In the genomic region with DNA sequence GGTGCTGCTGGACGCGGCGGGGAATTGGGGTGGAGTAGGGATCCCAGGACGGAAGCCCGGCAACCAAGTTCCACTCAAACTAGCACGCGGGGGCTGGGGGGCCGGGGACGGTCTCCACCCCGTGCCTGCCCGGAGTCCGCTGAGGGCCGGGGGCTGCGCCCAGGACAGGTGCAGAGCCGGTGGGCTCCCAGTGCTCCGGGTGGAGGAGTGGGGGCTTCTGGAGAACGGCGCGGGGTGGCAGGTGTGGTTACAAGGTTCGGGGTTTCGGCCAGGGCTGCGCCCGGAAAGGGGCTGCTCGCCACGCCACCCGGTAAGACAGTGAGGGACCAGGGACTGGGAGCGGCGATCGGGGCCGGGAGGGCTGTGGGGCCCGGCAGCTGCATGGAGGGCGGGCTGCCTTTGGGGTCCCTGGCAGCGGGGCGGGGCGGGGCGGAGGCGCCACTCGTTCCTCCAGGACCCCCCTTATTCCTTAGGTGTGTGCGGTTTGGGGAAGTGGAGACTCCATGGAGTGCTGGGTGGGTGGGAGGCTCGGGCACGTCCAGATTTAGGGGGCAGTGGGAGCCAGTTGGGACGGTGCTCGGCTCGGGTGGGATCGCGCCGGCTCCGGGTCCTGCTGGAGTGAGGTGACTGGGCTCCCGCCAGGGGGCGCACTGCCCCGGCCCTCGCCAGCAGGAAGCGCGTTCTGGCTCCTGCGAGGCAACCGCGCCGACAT, we compare ENCODE assay signal across 8 cellular contexts. TPM values are rescaled to one million over a fixed set of nuclear protein-coding genes. Genes with fewer than 3 reads are reported as not detected.
DNase-seq lines count a peak whose midpoint lies in the region; ATAC-seq and TF ChIP-seq lines count a peak whose summit lies in the region.

No MANE protein-coding gene starts in this region.

- no peak overlapping the region for H2AFZ ChIP-seq in HCT116 (ENCODE audit: low read depth, low read length, poor library complexity, severe bottlenecking)

- no peaks in the 10 kb centered on the region for H3K27me3 ChIP-seq in HCT116 (ENCODE audit: insufficient read depth, low read length)
- peaks cover 54% of the 10 kb centered on the region for H3K27me3 ChIP-seq in kidney epithelial cell (ENCODE audit: control insufficient read depth, insufficient read depth, low read length)

- no peaks in the 10 kb centered on the region for H4K20me1 ChIP-seq in HCT116 (ENCODE audit: insufficient read depth)

- peak; percentile 77 for TF ChIP-seq RAD21 in HCT116 (IDR thresholded peaks at IDR 0.05; ENCODE audit: low read depth)

- no peaks in the 10 kb centered on the region for H3K36me3 ChIP-seq in HCT116 (ENCODE audit: control insufficient read depth in 1 of 2, insufficient read depth in 2 of 2, low read length in 2 of 2)
- H3K36me3 ChIP-seq in kidney epithelial cell (ENCODE audit: control insufficient read depth, insufficient read depth, low read length): no peaks in the 10 kb centered on the region

- peak overlapping the region; percentile 68 for H3K9ac ChIP-seq in HCT116 (ENCODE audit: low read length)

- BruUV-seq in HCT116 (replicated peaks; lab: Mats Ljungman, UMichigan): no TSS peak

- no peak for TF ChIP-seq POLR2A in HCT116 (IDR thresholded peaks at IDR 0.05; ENCODE audit: borderline replicate concordance, extremely low read depth, insufficient read depth, insufficient read length)

- no peaks in the 10 kb centered on the region for H3K9me3 ChIP-seq in HCT116 (ENCODE audit: control insufficient read depth in 1 of 2, insufficient read depth in 1 of 2, low read depth in 1 of 2, low read length in 2 of 2)

- peak overlapping the region; percentile 95 for H3K4me2 ChIP-seq in HCT116 (ENCODE audit: low read length)

- DNase-seq in Daoy (ENCODE audit: low read depth): peak; percentile 86
- peak; percentile 57 for DNase-seq in HCT116 (ENCODE audit: low read depth, low spot score)
- peak; percentile 40 to 78 for DNase-seq in NCI-H1930 (lab: John Stamatoyannopoulos, UW)
- peak; percentile 77 for DNase-seq in central memory CD4-positive, alpha-beta T cell
- no peak for DNase-seq in kidney epithelial cell (ENCODE audit: low read depth)
- peak; percentile 66 to 72 for DNase-seq in stimulated activated CD4-positive, alpha-beta T cell treated with anti-CD3 and anti-CD28 coated beads, Interleukin-15, amount 100 ng/mL, for 1 hour (ENCODE audit: low read depth in 1 of 2, low spot score in 1 of 2)

- POLR2A ChIA-PET in HCT116 (lab: Charles Lee): interaction anchor here (0.7 to 1.2 kb wide), 2 partner anchors 33 to 669 kb away, joined by 4 read pairs; no protein-coding TSS in a partner anchor

- H3K9me2 ChIP-seq in HCT116 (ENCODE audit: insufficient read depth): no peaks in the 10 kb centered on the region

- peaks cover 4 to 18% of the 10 kb centered on the region in 2 experiments; a peak in 3 of 4 replicates for H3K4me1 ChIP-seq in HCT116 (ENCODE audit: control insufficient read depth in 1 of 2, insufficient read depth in 2 of 2, low read length in 2 of 2)

- peak overlapping the region; percentile 48; the same call in 1 of the 2 replicates for H3K27ac ChIP-seq in HCT116 (ENCODE audit: low read depth, low read length)

- peak overlapping the region; percentile 74 to 82 for H3K4me3 ChIP-seq in HCT116 (replicated peaks in 1 of 2; ENCODE audit: low read depth in 1 of 2, low read length in 2 of 2)
- peak overlapping the region; percentile 37 for H3K4me3 ChIP-seq in kidney epithelial cell (ENCODE audit: low read depth, low read length)

- ATAC-seq in HCT116: peak; percentile 93
- peak; percentile 80 to 85 for ATAC-seq in activated CD4-positive, CD25-positive, alpha-beta regulatory T cell treated with anti-CD3 and anti-CD28 coated beads, Interleukin-2, amount 50 U/mL, for 24 hours
- no peak for ATAC-seq in GM21360 (IDR thresholded peaks at IDR 0.05; ENCODE audit: unreplicated experiment)

- intact Hi-C loops in HCT116 (cut with micrococcal nuclease): loop anchor here (1.0 to 5.0 kb wide), 4 partner anchors 48 to 185 kb away; no protein-coding TSS in a partner anchor

- TF ChIP-seq CTCF in HCT116 (IDR thresholded peaks at IDR 0.05 in 2 of 3, conservative IDR thresholded peaks at IDR 0.05 in 1 of 3; ENCODE audit: borderline replicate concordance in 1 of 3, insufficient read depth in 1 of 3, low read depth in 2 of 3, low read length in 2 of 3): peak; percentile 70 to 83 (median 76); a peak in 5 of 6 replicates
- TF ChIP-seq CTCF in kidney epithelial cell (IDR thresholded peaks at IDR 0.05; ENCODE audit: insufficient read depth, low read length, poor library complexity, severe bottlenecking): peak; percentile 91

- RAD21 ChIA-PET in HCT116 (lab: Charles Lee; ENCODE audit: low non-redundant PET in 1 of 2, low total read pairs in 2 of 2, uncharacterized antibody in 2 of 2, unreplicated experiment in 2 of 2): interaction anchor here in 1 of 2 experiments (0.6 kb wide), 1 partner anchor 52 kb away, joined by 3 read pairs; no protein-coding TSS in a partner anchor

- CTCF ChIA-PET in HCT116 (lab: Charles Lee): interaction anchor here (0.7 kb wide), 1 partner anchor 93 kb away, joined by 3 read pairs; no protein-coding TSS in a partner anchor

- H3K79me2 ChIP-seq in HCT116 (ENCODE audit: insufficient read depth, low read length): peaks cover 13% of the 10 kb centered on the region; the same call in 1 of the 2 replicates

TF ChIP-seq in HCT116, 20 proteins besides CTCF, POLR2A, EP300 and RAD21:
- peak; percentile 21 for TF ChIP-seq YY1 (IDR thresholded peaks at IDR 0.05; ENCODE audit: extremely low read depth, insufficient replicate concordance, low read depth, low read length)
- TF ChIP-seq CBX3 (IDR thresholded peaks at IDR 0.05; ENCODE audit: low read depth): no peak
- no peak for TF ChIP-seq CEBPB (IDR thresholded peaks at IDR 0.05; ENCODE audit: low read depth)
- TF ChIP-seq POLR2AphosphoS5 (IDR thresholded peaks at IDR 0.05; ENCODE audit: low read depth, low read length): peak; percentile 35; the same call in 1 of the 2 replicates

RNA-seq across cellular contexts. Expression of a gene that starts 0.8 kb away (rescaled TPM):
- total RNA-seq in Daoy (2014; rRNA removed; shearing (Covaris generic)): 0.15 and 0.57 TPM in 2 replicates
- total RNA-seq in HCT116 (2021; ENCODE audit: unreplicated experiment): 18.3 TPM
- 11.6 and 16.8 TPM in 2 replicates for polyA plus RNA-seq in HCT116 (2012)
- total RNA-seq in kidney epithelial cell: 4.7 and 5.2 TPM in 2 replicates
